In the genomic region with DNA sequence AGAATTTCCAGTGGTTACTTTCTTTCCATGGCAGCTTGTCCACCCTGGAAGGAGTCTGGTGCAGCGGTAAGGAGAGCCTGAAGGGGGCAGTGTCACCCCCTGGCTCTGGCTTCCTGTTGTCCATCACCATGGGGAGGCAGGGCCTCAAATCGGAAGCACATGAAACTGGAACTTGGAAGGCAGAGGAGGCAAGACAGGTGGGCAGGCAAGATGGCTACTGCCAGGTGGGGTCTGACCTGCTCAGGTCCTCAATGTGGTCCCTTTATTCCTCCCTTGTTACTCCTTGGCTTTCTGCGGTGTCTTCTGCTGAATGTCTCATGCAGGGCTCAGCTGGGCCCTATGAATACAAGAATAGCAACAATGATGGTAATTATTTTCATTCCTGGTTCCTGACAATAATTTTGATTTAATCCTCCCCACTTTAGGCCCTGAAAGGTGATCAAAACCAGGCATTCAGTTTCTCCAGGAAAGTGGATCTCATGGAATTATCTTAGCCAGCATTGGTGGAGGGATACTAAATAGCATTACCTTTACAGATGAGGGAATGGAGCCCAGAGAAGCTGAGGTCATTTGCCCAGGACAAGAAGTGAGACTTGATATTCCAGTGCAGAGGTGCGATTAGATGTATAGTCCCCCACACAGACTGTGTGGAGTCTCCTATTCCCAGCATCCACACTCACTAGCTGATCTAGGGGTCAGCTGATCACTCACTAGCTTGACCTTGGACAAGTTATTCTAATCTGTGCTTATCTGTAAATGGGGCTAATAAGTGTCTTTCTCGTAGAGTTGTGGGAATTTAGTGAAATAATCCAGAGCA, we compare ENCODE assay signal across 8 cellular contexts. TPM values are rescaled to one million over a fixed set of nuclear protein-coding genes. Genes with fewer than 3 reads are reported as not detected.
A peak's percentile ranks its signal among the peaks of the same experiment; 100 is the strongest.
DNase-seq lines count a peak whose midpoint lies in the region; ATAC-seq and TF ChIP-seq lines count a peak whose summit lies in the region.

No MANE protein-coding gene starts in this region.

- H4K20me1 ChIP-seq in PC-9 (ENCODE audit: insufficient read depth), result no peaks in the 10 kb centered on the region

- no peak overlapping the region for H3K4me3 Mint-ChIP-seq in CD4-positive, alpha-beta T cell
- no peak overlapping the region for H3K4me3 Mint-ChIP-seq in stimulated activated effector memory CD8-positive, alpha-beta T cell treated with anti-CD3 and anti-CD28 coated beads, Interleukin-12 subunit alpha, Interleukin-12 subunit beta, amount 100 ng/mL, for 72 hours

- intact Hi-C loops in CD4-positive, alpha-beta T cell (cut with DNase I, micrococcal nuclease), result no loop called here
- intact Hi-C loops in PC-9 (cut with micrococcal nuclease; ENCODE audit: unreplicated experiment), result loop anchor here (5.0 kb wide), 1 partner anchor 202 kb away; no protein-coding TSS in a partner anchor

- in situ Hi-C loops in GM13977 (cut with MboI; ENCODE audit: low pct_unique_long_range_greater_than_20kb, low sequenced_read_pairs, unreplicated experiment), result no loop called here

- no peaks in the 10 kb centered on the region for H3K4me1 Mint-ChIP-seq in CD4-positive, alpha-beta T cell (ENCODE audit: low read depth)
- no peaks in the 10 kb centered on the region for H3K4me1 Mint-ChIP-seq in stimulated activated effector memory CD8-positive, alpha-beta T cell treated with anti-CD3 and anti-CD28 coated beads, Interleukin-12 subunit alpha, Interleukin-12 subunit beta, amount 100 ng/mL, for 72 hours

- no peaks in the 10 kb centered on the region for H3K9me3 ChIP-seq in CD4-positive, alpha-beta T cell (ENCODE audit: control insufficient read depth, low read length)
- no peaks in the 10 kb centered on the region for H3K9me3 ChIP-seq in PC-9 (ENCODE audit: insufficient read depth, low read depth)

- H2AFZ ChIP-seq in PC-9, result no peak overlapping the region

- no peak for ATAC-seq in CD4-positive, alpha-beta T cell (ENCODE audit: poor library complexity)
- ATAC-seq in esophagus mucosa (peak; percentile 40), HG03354 (IDR thresholded peaks at IDR 0.05; ENCODE audit: poor library complexity, severe bottlenecking, unreplicated experiment) (no peak)
- ATAC-seq in stimulated activated effector memory CD8-positive, alpha-beta T cell treated with anti-CD3 and anti-CD28 coated beads, Interleukin-12 subunit alpha, Interleukin-12 subunit beta, amount 100 ng/mL, for 72 hours, result peak; percentile 51

- H3K9me2 ChIP-seq in PC-9 (ENCODE audit: insufficient read depth), result no peaks in the 10 kb centered on the region

- no peak overlapping the region for H3K27ac Mint-ChIP-seq in CD4-positive, alpha-beta T cell
- H3K27ac Mint-ChIP-seq in stimulated activated effector memory CD8-positive, alpha-beta T cell treated with anti-CD3 and anti-CD28 coated beads, Interleukin-12 subunit alpha, Interleukin-12 subunit beta, amount 100 ng/mL, for 72 hours, result no peak overlapping the region

- no peaks in the 10 kb centered on the region for H3K27me3 Mint-ChIP-seq in CD4-positive, alpha-beta T cell

- H3K27me3 ChIP-seq in CD4-positive, alpha-beta T cell (ENCODE audit: control insufficient read depth, insufficient read depth, low read length), result no peaks in the 10 kb centered on the region
- no peaks in the 10 kb centered on the region for H3K27me3 ChIP-seq in PC-9 (ENCODE audit: insufficient read depth, low read depth)

- CTCF ChIA-PET in CD4-positive, alpha-beta T cell (lab: Charles Lee), result no interaction called here
- CTCF ChIA-PET in PC-9 (lab: Charles Lee), result interaction anchor here (0.6 to 1.5 kb wide), 4 partner anchors 14 to 106 kb away, joined by 3 to 6 read pairs (median 4); no protein-coding TSS in a partner anchor

- H3K4me1 ChIP-seq in PC-9 (replicated peaks; ENCODE audit: insufficient read depth), result peaks cover 25% of the 10 kb centered on the region

- no peak overlapping the region for H3K4me2 ChIP-seq in PC-9

- no peaks in the 10 kb centered on the region for H3K9me3 Mint-ChIP-seq in CD4-positive, alpha-beta T cell
- H3K9me3 Mint-ChIP-seq in stimulated activated effector memory CD8-positive, alpha-beta T cell treated with anti-CD3 and anti-CD28 coated beads, Interleukin-12 subunit alpha, Interleukin-12 subunit beta, amount 100 ng/mL, for 72 hours, result no peaks in the 10 kb centered on the region

- H3F3A ChIP-seq in PC-9 (ENCODE audit: insufficient read depth, low read depth), result peaks cover 50% of the 10 kb centered on the region

- no peak overlapping the region for H3K4me3 ChIP-seq in PC-9

- DNase-seq in CD4-positive, alpha-beta T cell, result no peak
- DNase-seq in GM13977 (ENCODE audit: low spot score), result no peak
- DNase-seq in PC-9, result peak; percentile 52 to 54
- no peak for DNase-seq in stimulated activated effector memory CD8-positive, alpha-beta T cell treated with anti-CD3 and anti-CD28 coated beads, Interleukin-12 subunit alpha, Interleukin-12 subunit beta, amount 100 ng/mL, for 72 hours (ENCODE audit: low spot score in 2 of 2)
- DNase-seq in NCI-H1436 treated with DMSO at 0.1 percent for 48 hours (lab: John Stamatoyannopoulos, UW), result no peak
- no peak for DNase-seq in foreskin melanocyte

- no peak overlapping the region for H3K27ac ChIP-seq in CD4-positive, alpha-beta T cell (ENCODE audit: low read depth, low read length)
- no peak overlapping the region for H3K27ac ChIP-seq in PC-9

- no peaks in the 10 kb centered on the region for H3K79me2 ChIP-seq in PC-9 (ENCODE audit: low read depth)

- peaks cover under 1% of the 10 kb centered on the region for H3K36me3 Mint-ChIP-seq in CD4-positive, alpha-beta T cell (ENCODE audit: low read depth)
- H3K36me3 Mint-ChIP-seq in stimulated activated effector memory CD8-positive, alpha-beta T cell treated with anti-CD3 and anti-CD28 coated beads, Interleukin-12 subunit alpha, Interleukin-12 subunit beta, amount 100 ng/mL, for 72 hours, result peaks cover 10% of the 10 kb centered on the region

- TF ChIP-seq CTCF in CD4-positive, alpha-beta T cell (IDR thresholded peaks at IDR 0.05), result peak; percentile 39
- peak; percentile 67 for TF ChIP-seq CTCF in GM13977 (IDR thresholded peaks at IDR 0.05; ENCODE audit: extremely low read depth, insufficient read depth, missing control alignments)
- TF ChIP-seq CTCF in PC-9 (conservative IDR thresholded peaks at IDR 0.05), result peak; percentile 76

- H3K36me3 ChIP-seq in PC-9 (ENCODE audit: low read depth), result no peaks in the 10 kb centered on the region

- POLR2A ChIA-PET in CD4-positive, alpha-beta T cell (lab: Charles Lee), result no interaction called here
- POLR2A ChIA-PET in PC-9 (lab: Charles Lee; ENCODE audit: unreplicated experiment), result interaction anchor here (0.6 kb wide), 1 partner anchor 721 kb away, joined by 5 read pairs; no protein-coding TSS in a partner anchor

- BruUV-seq in PC-9 (replicated peaks; lab: Mats Ljungman, UMichigan), result no TSS peak

RNA-seq across cellular contexts. Expression of a gene that starts 17.6 kb away (rescaled TPM):
- total RNA-seq in CD4-positive, alpha-beta T cell, result 1 to 10 TPM; 1.7 to 2.5 TPM
- total RNA-seq in PC-9 (2021), result 2.2 and 3.6 TPM in 2 replicates
- total RNA-seq in esophagus mucosa, result 0.36 TPM

RNA-seq across cellular contexts. Expression of a gene that starts 29.0 kb away (rescaled TPM):
- total RNA-seq in CD4-positive, alpha-beta T cell, result 100 to 1,000 TPM; 129 to 132 TPM
- total RNA-seq in PC-9 (2021) (92.5 and 125 TPM in 2 replicates), esophagus mucosa (36.1 TPM)

RNA-seq across cellular contexts. Expression of a gene that starts 49.8 kb away (rescaled TPM):
- total RNA-seq in CD4-positive, alpha-beta T cell, result 10 to 100 TPM; 16.0 to 16.4 TPM
- total RNA-seq in PC-9 (2021), result 7.3 and 10.9 TPM in 2 replicates
- total RNA-seq in esophagus mucosa, result 4.1 TPM

Comparison
In these comparisons a context has a peak if more than half of its experiments do, and no peak if none do; other contexts are left out.
1. ATAC-seq: peak in esophagus mucosa (single experiment) and stimulated activated effector memory CD8-positive, alpha-beta T cell treated with anti-CD3 and anti-CD28 coated beads, Interleukin-12 subunit alpha, Interleukin-12 subunit beta, amount 100 ng/mL, for 72 hours (single experiment); none in CD4-positive, alpha-beta T cell (single experiment) and HG03354 (single experiment).
2. DNase-seq: peak in PC-9 (2 of 2); none in CD4-positive, alpha-beta T cell (0 of 10), GM13977 (single experiment), stimulated activated effector memory CD8-positive, alpha-beta T cell treated with anti-CD3 and anti-CD28 coated beads, Interleukin-12 subunit alpha, Interleukin-12 subunit beta, amount 100 ng/mL, for 72 hours (0 of 2), NCI-H1436 treated with DMSO at 0.1 percent for 48 hours (single experiment) and foreskin melanocyte (single experiment).
3. Peak in every context shown above with its lines, with median percentiles within 50 percentile points of each other: CTCF ChIP-seq.